In genomic region chr3:48128779-48129178, GRCh38 we compare ENCODE assay signal across 19 cellular contexts.
"Had no signal": no experiment of that assay in that cellular context is flagged by ENCODE, and none has a peak within 500 bp of the region (broad histone marks: within the 10 kb centered on the region; RNA-seq: fewer than 3 reads in every experiment).

No MANE protein-coding gene starts in this region.

- H3K27me3 ChIP-seq: testis, uterus had no signal

- H3K9me3 ChIP-seq: lower lobe of right lung, testis, uterus had no signal

- H3K36me3 ChIP-seq: lower lobe of right lung, uterus had no signal

- H3K4me1 ChIP-seq: uterus had no signal

- H3K4me3 ChIP-seq: lower lobe of right lung, testis, uterus had no signal

- DNase-seq: activated CD4-positive, alpha-beta memory T cell treated with anti-CD3 and anti-CD28 coated beads, Interleukin-2, amount 10 ng/mL, durations not matched to agents 7 days and 5 days; activated CD4-positive, alpha-beta T cell treated with anti-CD3 and anti-CD28 coated beads for 48 hours; activated gamma-delta T cell; activated naive CD4-positive, alpha-beta T cell treated with anti-CD3 and anti-CD28 coated beads, Interleukin-2, amount 50 U/mL, for 16 hours; activated naive CD8-positive, alpha-beta T cell treated with anti-CD3 and anti-CD28 coated beads, Interleukin-2, amount 50 U/mL, for 24 hours; activated T-cell treated with anti-CD3 and anti-CD28 coated beads for 4 hours; caudate nucleus; effector CD4-positive, alpha-beta T cell; erythroblast; hippocampal formation; lower lobe of right lung; naive thymus-derived CD4-positive, alpha-beta T cell; occipital lobe; small intestine; stimulated activated naive CD4-positive, alpha-beta T cell; T-helper 17 cell; testis; trophoblast cell; uterus had no signal
